In the genomic region with DNA sequence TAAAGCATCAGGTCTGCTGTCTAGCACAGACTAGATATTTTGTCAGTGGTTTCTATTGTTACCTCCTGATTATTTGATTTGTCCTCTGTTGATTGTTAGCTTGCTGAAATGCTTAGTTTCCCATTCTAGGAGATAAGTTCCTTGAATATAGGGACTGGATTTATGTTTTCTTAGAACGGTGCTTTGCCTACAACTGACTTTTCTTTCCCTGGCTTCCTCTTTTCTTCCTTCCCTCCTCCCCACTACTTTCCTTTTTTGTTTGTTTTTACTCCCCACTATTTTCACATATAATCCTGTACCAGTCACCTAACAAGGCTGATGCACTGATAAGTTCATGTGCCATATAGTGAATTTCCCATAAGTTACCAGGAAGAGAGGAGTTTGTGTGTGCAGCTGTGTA, we compare ENCODE assay signal across 30 cellular contexts.
"Had no signal": no experiment of that assay in that cellular context is flagged by ENCODE, and none has a peak within 500 bp of the region (broad histone marks: within the 10 kb centered on the region; RNA-seq: fewer than 3 reads in every experiment).

No MANE protein-coding gene starts in this region.

- DNase-seq: activated B cell treated with CpG ODN at 0.5 μM for 24 hours; activated CD4-positive, alpha-beta memory T cell treated with anti-CD3 and anti-CD28 coated beads for 36 hours; activated CD4-positive, alpha-beta T cell treated with anti-CD3 and anti-CD28 coated beads for 4 hours; activated CD4-positive, alpha-beta T cell treated with anti-CD3 and anti-CD28 coated beads, Interleukin-2, amount 50 U/mL, for 1 hour; activated CD4-positive, CD25-positive, alpha-beta regulatory T cell treated with anti-CD3 and anti-CD28 coated beads, Interleukin-2, amount 50 U/mL, for 72 hours; activated CD8-positive, alpha-beta memory T cell treated with anti-CD3 and anti-CD28 coated beads for 24 hours; activated CD8-positive, alpha-beta memory T cell treated with anti-CD3 and anti-CD28 coated beads, Interleukin-2, amount 10 ng/mL, durations not matched to agents 7 days and 5 days; activated CD8-positive, alpha-beta memory T cell treated with anti-CD3 and anti-CD28 coated beads, Interleukin-2, amount 50 U/mL, for 48 hours; activated effector memory CD4-positive, alpha-beta T cell treated with Interleukin-2 at 50 U/mL for 16 hours; activated naive CD4-positive, alpha-beta T cell treated with anti-CD3 and anti-CD28 coated beads, Interleukin-2, amount 10 ng/mL, durations not matched to agents 7 days and 5 days; activated naive CD8-positive, alpha-beta T cell treated with anti-CD3 and anti-CD28 coated beads, Interleukin-2, amount 50 U/mL, for 24 hours; activated T-cell treated with anti-CD3 and anti-CD28 coated beads, Interleukin-2, amount 50 U/mL, for 48 hours; anterior cingulate cortex; brain microvascular endothelial cell; central memory CD4-positive, alpha-beta T cell; KG1; MM.1S; MV-4-11; NCI-H1092; NCI-H1436 treated with DMSO at 0.1 percent for 48 hours; NCI-H1694 treated with DMSO at 0.1 percent for 48 hours; NCI-H2029; NCI-H345; NCI-H524 treated with DMSO at 0.1 percent for 48 hours; PC-9; Right ventricle myocardium superior had no signal

- H3K9me3 Mint-ChIP-seq: activated B cell treated with CpG ODN at 0.5 μM for 24 hours; activated CD4-positive, alpha-beta memory T cell treated with anti-CD3 and anti-CD28 coated beads for 36 hours; activated naive CD4-positive, alpha-beta T cell treated with anti-CD3 and anti-CD28 coated beads, Interleukin-2, amount 10 ng/mL, durations not matched to agents 7 days and 5 days; activated naive CD8-positive, alpha-beta T cell treated with anti-CD3 and anti-CD28 coated beads, Interleukin-2, amount 50 U/mL, for 24 hours; T-helper 1 cell treated with Interleukin-12 subunit alpha and Interleukin-12 subunit beta and Interleukin-4 antibody, amounts not matched to agents 30 μg/mL and 1 μg/mL, for 36 hours; T-helper 2 cell treated with Interferon-gamma antibody and Interleukin-4, amounts not matched to agents 5 μg/mL and 100 μg/mL, for 36 hours had no signal

- H3K27ac ChIP-seq: brain microvascular endothelial cell, PC-9, VCaP had no signal

- H3K36me3 Mint-ChIP-seq: activated CD4-positive, alpha-beta memory T cell treated with anti-CD3 and anti-CD28 coated beads for 36 hours; activated CD8-positive, alpha-beta memory T cell treated with anti-CD3 and anti-CD28 coated beads, Interleukin-2, amount 10 ng/mL, durations not matched to agents 7 days and 5 days; activated naive CD4-positive, alpha-beta T cell treated with anti-CD3 and anti-CD28 coated beads, Interleukin-2, amount 10 ng/mL, durations not matched to agents 7 days and 5 days; activated naive CD8-positive, alpha-beta T cell had no signal

- H3K27me3 Mint-ChIP-seq: activated CD4-positive, alpha-beta memory T cell treated with anti-CD3 and anti-CD28 coated beads for 36 hours; activated naive CD8-positive, alpha-beta T cell; activated naive CD8-positive, alpha-beta T cell treated with anti-CD3 and anti-CD28 coated beads, Interleukin-2, amount 50 U/mL, for 24 hours had no signal

- H3K27ac Mint-ChIP-seq: activated B cell treated with CpG ODN at 0.5 μM for 24 hours; activated CD4-positive, alpha-beta memory T cell treated with anti-CD3 and anti-CD28 coated beads for 36 hours; activated CD8-positive, alpha-beta memory T cell treated with anti-CD3 and anti-CD28 coated beads, Interleukin-2, amount 10 ng/mL, durations not matched to agents 7 days and 5 days; activated naive CD4-positive, alpha-beta T cell treated with anti-CD3 and anti-CD28 coated beads, Interleukin-2, amount 10 ng/mL, durations not matched to agents 7 days and 5 days; activated naive CD8-positive, alpha-beta T cell; activated naive CD8-positive, alpha-beta T cell treated with anti-CD3 and anti-CD28 coated beads, Interleukin-2, amount 50 U/mL, for 24 hours; T-helper 1 cell treated with Interleukin-12 subunit alpha and Interleukin-12 subunit beta and Interleukin-4 antibody, amounts not matched to agents 30 μg/mL and 1 μg/mL, for 36 hours; T-helper 2 cell treated with Interferon-gamma antibody and Interleukin-4, amounts not matched to agents 5 μg/mL and 100 μg/mL, for 36 hours had no signal

- H3K4me1 Mint-ChIP-seq: activated CD8-positive, alpha-beta memory T cell treated with anti-CD3 and anti-CD28 coated beads, Interleukin-2, amount 10 ng/mL, durations not matched to agents 7 days and 5 days; activated naive CD4-positive, alpha-beta T cell treated with anti-CD3 and anti-CD28 coated beads, Interleukin-2, amount 10 ng/mL, durations not matched to agents 7 days and 5 days; activated naive CD8-positive, alpha-beta T cell treated with anti-CD3 and anti-CD28 coated beads, Interleukin-2, amount 50 U/mL, for 24 hours had no signal

- H3K4me3 Mint-ChIP-seq: activated B cell treated with CpG ODN at 0.5 μM for 24 hours; activated CD4-positive, alpha-beta memory T cell treated with anti-CD3 and anti-CD28 coated beads for 36 hours; activated CD8-positive, alpha-beta memory T cell treated with anti-CD3 and anti-CD28 coated beads, Interleukin-2, amount 10 ng/mL, durations not matched to agents 7 days and 5 days; activated naive CD4-positive, alpha-beta T cell treated with anti-CD3 and anti-CD28 coated beads, Interleukin-2, amount 10 ng/mL, durations not matched to agents 7 days and 5 days; activated naive CD8-positive, alpha-beta T cell; activated naive CD8-positive, alpha-beta T cell treated with anti-CD3 and anti-CD28 coated beads, Interleukin-2, amount 50 U/mL, for 24 hours; T-helper 1 cell treated with Interleukin-12 subunit alpha and Interleukin-12 subunit beta and Interleukin-4 antibody, amounts not matched to agents 30 μg/mL and 1 μg/mL, for 36 hours; T-helper 2 cell treated with Interferon-gamma antibody and Interleukin-4, amounts not matched to agents 5 μg/mL and 100 μg/mL, for 36 hours had no signal
